In genomic region chr10:132065491-132066105, GRCh38 we compare ENCODE assay signal across 1 cellular context.
TF ChIP-seq lines count a peak whose summit lies in the region.

JAKMIP3 (plus strand) TSS chr10:132065946; CDS start chr10:132104809, 38,863 bp downstream.

TF ChIP-seq in HepG2, 621 proteins besides CTCF, POLR2A, EP300 and RAD21 (continued from another document and continues in another):
- TF ChIP-seq NFE2L2 (IDR thresholded peaks at IDR 0.05; ENCODE audit: low read length) (peak; percentile 91), FOSL1 (CRISPR knock-in tag; IDR thresholded peaks at IDR 0.05; ENCODE audit: borderline replicate concordance) (no peak), PCBP1 (IDR thresholded peaks at IDR 0.05; ENCODE audit: borderline replicate concordance, low read depth, low read length) (no peak), SKIL (CRISPR knock-in tag; IDR thresholded peaks at IDR 0.05; ENCODE audit: borderline replicate concordance) (no peak), ZNF3 (CRISPR knock-in tag; IDR thresholded peaks at IDR 0.05) (no peak), TRAFD1 (CRISPR knock-in tag; IDR thresholded peaks at IDR 0.05; ENCODE audit: borderline replicate concordance) (no peak), GTF2F1 (IDR thresholded peaks at IDR 0.05; ENCODE audit: low read length) (no peak), ZNF253 (CRISPR knock-in tag; IDR thresholded peaks at IDR 0.05; ENCODE audit: borderline replicate concordance) (no peak), ZNF205 (CRISPR knock-in tag; IDR thresholded peaks at IDR 0.05) (no peak), MAZ (IDR thresholded peaks at IDR 0.05; ENCODE audit: borderline replicate concordance, low read depth, low read length) (no peak), MAZ (CRISPR knock-in tag; IDR thresholded peaks at IDR 0.05; ENCODE audit: low read depth) (no peak), MIER3 (CRISPR knock-in tag; IDR thresholded peaks at IDR 0.05; ENCODE audit: borderline replicate concordance) (no peak), ZNF800 (CRISPR knock-in tag; IDR thresholded peaks at IDR 0.05) (peak; percentile 39; the same call in 1 of the 2 replicates), ZNF616 (CRISPR knock-in tag; IDR thresholded peaks at IDR 0.05; ENCODE audit: low read depth) (no peak), ZBTB40 (IDR thresholded peaks at IDR 0.05) (no peak), ZBTB40 (CRISPR knock-in tag; IDR thresholded peaks at IDR 0.05) (0 out of 2 replicates have a peak, but pooled peaks have one; percentile 35), ZKSCAN1 (IDR thresholded peaks at IDR 0.05; ENCODE audit: low read length) (no peak), ZNF629 (CRISPR knock-in tag; conservative IDR thresholded peaks at IDR 0.05) (no peak), MIXL1 (CRISPR knock-in tag; IDR thresholded peaks at IDR 0.05) (no peak), PHF8 (CRISPR knock-in tag; IDR thresholded peaks at IDR 0.05) (peak; percentile 43; the same call in 1 of the 2 replicates), RBAK (CRISPR knock-in tag; IDR thresholded peaks at IDR 0.05) (no peak), SALL2 (CRISPR knock-in tag; IDR thresholded peaks at IDR 0.05) (no peak), GZF1 (CRISPR knock-in tag; IDR thresholded peaks at IDR 0.05) (no peak), ZFP62 (CRISPR knock-in tag; IDR thresholded peaks at IDR 0.05) (no peak), ZNF564 (CRISPR knock-in tag; IDR thresholded peaks at IDR 0.05) (no peak), YY1 (IDR thresholded peaks at IDR 0.05; ENCODE audit: insufficient read depth, insufficient replicate concordance, low read depth, low read length) (no peak), AKNA (CRISPR knock-in tag; IDR thresholded peaks at IDR 0.05; ENCODE audit: borderline replicate concordance) (no peak), ZNF296 (CRISPR knock-in tag; conservative IDR thresholded peaks at IDR 0.05) (no peak), GATAD1 (CRISPR knock-in tag; IDR thresholded peaks at IDR 0.05) (no peak), ZNF160 (CRISPR knock-in tag; IDR thresholded peaks at IDR 0.05) (no peak), KDM2A (CRISPR knock-in tag; IDR thresholded peaks at IDR 0.05; ENCODE audit: borderline replicate concordance, low read depth) (0 out of 2 replicates have a peak, but pooled peaks have one; percentile 3), MTA3 (CRISPR knock-in tag; IDR thresholded peaks at IDR 0.05) (no peak), NFYC (CRISPR knock-in tag; IDR thresholded peaks at IDR 0.05) (no peak), MYPOP (CRISPR knock-in tag; IDR thresholded peaks at IDR 0.05) (peak; percentile 34; the same call in 1 of the 2 replicates), ZNF235 (CRISPR knock-in tag; IDR thresholded peaks at IDR 0.05; ENCODE audit: borderline replicate concordance) (no peak), RFX5 (IDR thresholded peaks at IDR 0.05; ENCODE audit: low read depth, low read length) (no peak), ZFY (CRISPR knock-in tag; IDR thresholded peaks at IDR 0.05) (peak; percentile 28; the same call in 1 of the 2 replicates), ZNF124 (CRISPR knock-in tag; IDR thresholded peaks at IDR 0.05) (no peak), ZNF33B (CRISPR knock-in tag; IDR thresholded peaks at IDR 0.05) (0 out of 2 replicates have a peak, but pooled peaks have one; percentile 43), ZC3H4 (CRISPR knock-in tag; IDR thresholded peaks at IDR 0.05; ENCODE audit: borderline replicate concordance) (no peak), ZNF292 (CRISPR knock-in tag; IDR thresholded peaks at IDR 0.05; ENCODE audit: borderline replicate concordance, low read depth) (peak; percentile 50), GPBP1L1 (CRISPR knock-in tag; IDR thresholded peaks at IDR 0.05) (no peak), KLF11 (CRISPR knock-in tag; IDR thresholded peaks at IDR 0.05) (no peak)
